In the genomic region with DNA sequence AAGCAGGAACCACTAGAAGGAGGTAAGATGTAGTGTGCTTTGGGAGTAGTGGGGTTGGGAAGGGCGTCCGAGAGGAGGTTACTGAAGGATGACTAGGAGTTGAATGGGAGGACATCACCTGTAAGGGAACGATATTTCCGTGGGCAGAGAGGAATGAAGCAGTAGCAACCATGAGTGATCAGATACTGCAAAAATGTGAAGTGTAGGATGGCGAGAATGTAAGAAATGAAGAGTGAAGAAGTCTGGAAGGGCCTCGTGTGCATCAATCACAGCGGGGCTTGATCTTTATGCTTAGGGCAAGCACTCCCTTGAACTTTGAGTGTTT, we compare ENCODE assay signal across 1 cellular context.
A peak's percentile ranks its signal among the peaks of the same experiment; 100 is the strongest.
TF ChIP-seq lines count a peak whose summit lies in the region.

No MANE protein-coding gene starts in this region.

TF ChIP-seq in GM12878, 131 proteins besides CTCF, POLR2A, EP300 and RAD21 (continued from another document):
- TF ChIP-seq, protein P1, sequence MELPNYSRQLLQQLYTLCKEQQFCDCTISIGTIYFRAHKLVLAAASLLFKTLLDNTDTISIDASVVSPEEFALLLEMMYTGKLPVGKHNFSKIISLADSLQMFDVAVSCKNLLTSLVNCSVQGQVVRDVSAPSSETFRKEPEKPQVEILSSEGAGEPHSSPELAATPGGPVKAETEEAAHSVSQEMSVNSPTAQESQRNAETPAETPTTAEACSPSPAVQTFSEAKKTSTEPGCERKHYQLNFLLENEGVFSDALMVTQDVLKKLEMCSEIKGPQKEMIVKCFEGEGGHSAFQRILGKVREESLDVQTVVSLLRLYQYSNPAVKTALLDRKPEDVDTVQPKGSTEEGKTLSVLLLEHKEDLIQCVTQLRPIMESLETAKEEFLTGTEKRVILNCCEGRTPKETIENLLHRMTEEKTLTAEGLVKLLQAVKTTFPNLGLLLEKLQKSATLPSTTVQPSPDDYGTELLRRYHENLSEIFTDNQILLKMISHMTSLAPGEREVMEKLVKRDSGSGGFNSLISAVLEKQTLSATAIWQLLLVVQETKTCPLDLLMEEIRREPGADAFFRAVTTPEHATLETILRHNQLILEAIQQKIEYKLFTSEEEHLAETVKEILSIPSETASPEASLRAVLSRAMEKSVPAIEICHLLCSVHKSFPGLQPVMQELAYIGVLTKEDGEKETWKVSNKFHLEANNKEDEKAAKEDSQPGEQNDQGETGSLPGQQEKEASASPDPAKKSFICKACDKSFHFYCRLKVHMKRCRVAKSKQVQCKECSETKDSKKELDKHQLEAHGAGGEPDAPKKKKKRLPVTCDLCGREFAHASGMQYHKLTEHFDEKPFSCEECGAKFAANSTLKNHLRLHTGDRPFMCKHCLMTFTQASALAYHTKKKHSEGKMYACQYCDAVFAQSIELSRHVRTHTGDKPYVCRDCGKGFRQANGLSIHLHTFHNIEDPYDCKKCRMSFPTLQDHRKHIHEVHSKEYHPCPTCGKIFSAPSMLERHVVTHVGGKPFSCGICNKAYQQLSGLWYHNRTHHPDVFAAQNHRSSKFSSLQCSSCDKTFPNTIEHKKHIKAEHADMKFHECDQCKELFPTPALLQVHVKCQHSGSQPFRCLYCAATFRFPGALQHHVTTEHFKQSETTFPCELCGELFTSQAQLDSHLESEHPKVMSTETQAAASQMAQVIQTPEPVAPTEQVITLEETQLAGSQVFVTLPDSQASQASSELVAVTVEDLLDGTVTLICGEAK (IDR thresholded peaks at IDR 0.05; ENCODE audit: borderline replicate concordance), result 0 out of 2 replicates have a peak, but pooled peaks have one; percentile 17
